ENCODE assay signal across 8 cellular contexts in genomic region chr19:54470991-54471782, GRCh38. TPM values are rescaled to one million over a fixed set of nuclear protein-coding genes. Genes with fewer than 3 reads are reported as not detected.
A peak's percentile ranks its signal among the peaks of the same experiment; 100 is the strongest.
DNase-seq lines count a peak whose midpoint lies in the region; FAIRE-seq and TF ChIP-seq lines count a peak whose summit lies in the region.

No MANE protein-coding gene starts in this region.

- no peak for FAIRE-seq in GM12891 (lab: Jason Lieb, UNC)

- no peak for TF ChIP-seq POLR2A in GM12891 (IDR thresholded peaks at IDR 0.05; ENCODE audit: low read depth, low read length)

- peak overlapping the region; percentile 72 for H2BK120ac ChIP-seq in neuronal stem cell (ENCODE audit: low read depth, low read length)

- peaks cover 57% of the 10 kb centered on the region for H3K4me1 ChIP-seq in BLaER1
- peaks cover 13 to 18% of the 10 kb centered on the region in 2 donors for H3K4me1 ChIP-seq in neuronal stem cell (ENCODE audit: control insufficient read depth in 2 of 2, insufficient read depth in 1 of 2, low read depth in 1 of 2, low read length in 2 of 2)

- no peak overlapping the region for H3K23ac ChIP-seq in neuronal stem cell (ENCODE audit: low read depth, low read length, poor library complexity)

- H3K9ac ChIP-seq in BLaER1 (peak overlapping the region; percentile 89), neuronal stem cell (ENCODE audit: low read depth, low read length, poor library complexity) (peak overlapping the region; percentile 21)

- no peak overlapping the region for H4K91ac ChIP-seq in neuronal stem cell (ENCODE audit: low read depth, low read length, poor library complexity)

- peak overlapping the region; percentile 75 for H2BK15ac ChIP-seq in neuronal stem cell (ENCODE audit: low read length)

- peak overlapping the region; percentile 41 for H2BK12ac ChIP-seq in neuronal stem cell (ENCODE audit: low read length)

- H3K4me2 ChIP-seq in BLaER1 (peak overlapping the region; percentile 99), neuronal stem cell (ENCODE audit: insufficient read depth, low read length, poor library complexity, severe bottlenecking) (peak overlapping the region; percentile 69)

- H3K27ac ChIP-seq in BLaER1 (peak overlapping the region; percentile 98), WERI-Rb-1 (no peak overlapping the region), neuronal stem cell (replicated peaks; ENCODE audit: low read length) (no peak overlapping the region)

- DNase-seq in WERI-Rb-1 (no peak), globus pallidus (ENCODE audit: low spot score) (peak; percentile 72), neuronal stem cell (ENCODE audit: low spot score) (no peak), GM13977 (ENCODE audit: low spot score) (no peak), COLO668 (lab: John Stamatoyannopoulos, UW; ENCODE audit: unreplicated experiment) (no peak), GM12891 (ENCODE audit: insufficient read length, low spot score) (no peak), NK-92 (lab: John Stamatoyannopoulos, UW; ENCODE audit: unreplicated experiment) (no peak)

- H4K20me1 ChIP-seq in BLaER1 = no peaks in the 10 kb centered on the region

- H3K4ac ChIP-seq in neuronal stem cell (ENCODE audit: low read length) = no peak overlapping the region

- H3K9me3 ChIP-seq in BLaER1 = no peaks in the 10 kb centered on the region
- no peaks in the 10 kb centered on the region for H3K9me3 ChIP-seq in WERI-Rb-1 (ENCODE audit: severe bottlenecking)
- H3K9me3 ChIP-seq in neuronal stem cell (replicated peaks in 1 of 2; ENCODE audit: control insufficient read depth in 2 of 2, insufficient read depth in 1 of 2, low read depth in 1 of 2, low read length in 2 of 2) = peaks cover 0 to 2% of the 10 kb centered on the region in 2 donors

- H3K27me3 ChIP-seq in BLaER1 (no peaks in the 10 kb centered on the region), WERI-Rb-1 (ENCODE audit: insufficient read depth, low read depth, severe bottlenecking) (peaks cover 43% of the 10 kb centered on the region), neuronal stem cell (ENCODE audit: control insufficient read depth in 3 of 3, insufficient read depth in 3 of 3, low read depth in 1 of 3, low read length in 3 of 3) (peaks cover 0 to 23% (median 0%) of the 10 kb centered on the region in 3 experiments)

- H4K8ac ChIP-seq in neuronal stem cell (ENCODE audit: low read depth, low read length) = peak overlapping the region; percentile 65

- H3K36me3 ChIP-seq in BLaER1 = no peaks in the 10 kb centered on the region
- no peaks in the 10 kb centered on the region for H3K36me3 ChIP-seq in WERI-Rb-1
- H3K36me3 ChIP-seq in neuronal stem cell (replicated peaks in 1 of 2; ENCODE audit: control insufficient read depth in 2 of 2, insufficient read depth in 2 of 2, low read length in 2 of 2) = no peaks in the 10 kb centered on the region

- TF ChIP-seq CTCF in WERI-Rb-1 (IDR thresholded peaks at IDR 0.05; ENCODE audit: low read depth, low read length) = no peak
- no peak for TF ChIP-seq CTCF in GM13977 (IDR thresholded peaks at IDR 0.05; ENCODE audit: extremely low read depth, insufficient read depth, missing control alignments)

- WGBS in neuronal stem cell (ENCODE audit: extremely low coverage in 2 of 2, insufficient read length in 2 of 2, insufficient replicate concordance in 1 of 2), 2 donors = no CpG with 5 or more reads among the region's 60 CpGs

- no peaks in the 10 kb centered on the region for H3K79me1 ChIP-seq in neuronal stem cell (ENCODE audit: low read depth, low read length)

- H2BK5ac ChIP-seq in neuronal stem cell (ENCODE audit: low read length) = peak overlapping the region; percentile 53

- H3K18ac ChIP-seq in neuronal stem cell (ENCODE audit: low read length) = peak overlapping the region; percentile 98

- H3K14ac ChIP-seq in neuronal stem cell (ENCODE audit: low read length) = peak overlapping the region; percentile 38

- in situ Hi-C loops in GM13977 (cut with MboI; ENCODE audit: low pct_unique_long_range_greater_than_20kb, low sequenced_read_pairs, unreplicated experiment) = loop anchor here (25.0 kb wide), 2 partner anchors 641 to 1141 kb away; partner anchors contain the start of genes PPP1R12C, ZNF524, ZNF784 and ZNF865

- H3K4me3 ChIP-seq in BLaER1 = peak overlapping the region; percentile 70
- peak overlapping the region; percentile 37 for H3K4me3 ChIP-seq in WERI-Rb-1 (ENCODE audit: low read depth, low read length)
- H3K4me3 ChIP-seq in neuronal stem cell (ENCODE audit: low read length in 2 of 2) = peak overlapping the region in 1 of 2 donors; percentile 65

- peak overlapping the region; percentile 92 for H2AK5ac ChIP-seq in neuronal stem cell (ENCODE audit: low read depth, low read length)

- peak overlapping the region; percentile 68 for H2AFZ ChIP-seq in neuronal stem cell (ENCODE audit: low read length)

TF ChIP-seq in GM12891, 5 proteins besides CTCF, POLR2A, EP300 and RAD21:
- TF ChIP-seq POLR2AphosphoS5 (IDR thresholded peaks at IDR 0.05; ENCODE audit: low read depth, low read length) (no peak), TAF1 (IDR thresholded peaks at IDR 0.05; ENCODE audit: low read depth, low read length) (no peak)

RNA-seq across cellular contexts. Expression of gene CDC42EP5, which starts 1.9 kb away (rescaled TPM):
- 12.2 TPM for polyA plus RNA-seq in neuronal stem cell (2013, experiment 1 of 2)
- polyA plus RNA-seq in neuronal stem cell (2013, experiment 2 of 2) = 12.5 TPM
- 1.3 TPM for polyA plus RNA-seq in GM12891 (2012; ENCODE audit: low read depth, missing spikeins)

RNA-seq across cellular contexts. Expression of gene LENG9, which starts 7.6 kb away (rescaled TPM):
- polyA plus RNA-seq in neuronal stem cell (2013, experiment 1 of 2) = 1.3 TPM
- polyA plus RNA-seq in neuronal stem cell (2013, experiment 2 of 2) = 0.91 TPM
- 2.0 TPM for polyA plus RNA-seq in GM12891 (2012; ENCODE audit: low read depth, missing spikeins)

RNA-seq across cellular contexts. Expression of gene LENG8, which starts 22.2 kb away (rescaled TPM):
- polyA plus RNA-seq in neuronal stem cell (2013, experiment 1 of 2) = 151 TPM
- polyA plus RNA-seq in neuronal stem cell (2013, experiment 2 of 2) = 130 TPM
- 142 TPM for polyA plus RNA-seq in GM12891 (2012; ENCODE audit: low read depth, missing spikeins)

RNA-seq across cellular contexts. Expression of gene LAIR2, which starts 31.4 kb away (rescaled TPM):
- not detected for polyA plus RNA-seq in neuronal stem cell (2013, experiment 1 of 2)
- polyA plus RNA-seq in neuronal stem cell (2013, experiment 2 of 2) = not detected
- 1.2 TPM for polyA plus RNA-seq in GM12891 (2012; ENCODE audit: low read depth, missing spikeins)

RNA-seq across cellular contexts. Expression of gene TTYH1, which starts 55.9 kb away (rescaled TPM):
- 504 TPM for polyA plus RNA-seq in neuronal stem cell (2013, experiment 1 of 2)
- 501 TPM for polyA plus RNA-seq in neuronal stem cell (2013, experiment 2 of 2)
- 0.58 TPM for polyA plus RNA-seq in GM12891 (2012; ENCODE audit: low read depth, missing spikeins)
